In the genomic region with DNA sequence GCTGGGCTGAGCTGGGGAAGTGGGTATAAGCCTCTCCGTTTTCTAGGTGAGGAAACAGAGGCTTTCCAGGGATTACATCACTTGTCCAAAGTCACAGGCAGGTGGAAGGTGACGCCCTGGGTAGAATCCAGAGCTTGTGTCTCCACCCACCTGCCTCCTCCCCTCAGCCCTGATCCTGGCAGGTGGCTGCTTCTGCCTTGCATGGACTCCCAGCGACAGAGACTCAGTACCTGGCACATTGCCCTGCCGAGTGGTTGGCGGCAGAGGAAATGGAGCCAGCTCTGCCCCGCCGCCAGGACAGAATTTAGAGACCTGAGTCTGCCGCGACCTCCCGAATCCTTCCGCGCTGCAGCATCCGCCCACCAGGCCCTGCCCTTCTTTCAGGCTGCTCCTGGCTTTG, we compare ENCODE assay signal across 1 cellular context.
A peak's percentile ranks its signal among the peaks of the same experiment; 100 is the strongest.
TF ChIP-seq lines count a peak whose summit lies in the region.

No MANE protein-coding gene starts in this region.

TF ChIP-seq in WTC11, 78 proteins besides CTCF, POLR2A, EP300 and RAD21:
- TF ChIP-seq ZNF121 (CRISPR knock-in tag; IDR thresholded peaks at IDR 0.05) (no peak), GABPB1 (CRISPR knock-in tag; IDR thresholded peaks at IDR 0.05) (peak; percentile 60; the same call in 1 of the 2 replicates), NFATC4 (CRISPR knock-in tag; IDR thresholded peaks at IDR 0.05) (no peak), SMAD4 (CRISPR knock-in tag; IDR thresholded peaks at IDR 0.05) (no peak)
TF ChIP-seq in WTC11: peak in this region for 1.
